In the genomic region with DNA sequence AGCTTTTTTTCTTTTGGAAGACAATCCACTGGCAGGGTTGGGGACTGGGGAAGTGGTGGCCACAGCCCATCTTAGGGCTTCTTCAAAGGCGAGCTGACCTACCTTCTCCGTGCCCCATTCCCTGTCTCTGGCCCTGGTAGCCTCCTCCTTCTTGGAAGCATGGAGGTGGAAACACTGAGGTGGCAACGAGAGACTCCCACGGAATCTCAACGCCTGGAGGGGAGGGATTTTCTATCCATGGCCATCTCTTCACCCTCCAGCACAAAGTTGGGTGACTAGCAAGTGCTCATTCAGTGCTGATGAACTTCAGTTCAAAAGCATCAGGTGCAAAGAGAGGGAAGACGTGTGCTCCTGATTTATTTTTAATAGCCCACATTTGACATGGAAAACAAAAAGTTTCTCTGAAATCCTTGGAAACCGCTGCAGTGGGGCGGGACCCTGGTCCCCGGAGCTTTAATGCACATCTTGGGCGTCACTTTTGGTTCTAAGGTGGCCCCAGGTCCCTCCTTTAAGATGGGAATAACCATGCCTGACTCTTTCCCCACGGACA, we compare ENCODE assay signal across 8 cellular contexts. TPM values are rescaled to one million over a fixed set of nuclear protein-coding genes. Genes with fewer than 3 reads are reported as not detected.
DNase-seq lines count a peak whose midpoint lies in the region; ATAC-seq and TF ChIP-seq lines count a peak whose summit lies in the region.

No MANE protein-coding gene starts in this region.

- in situ Hi-C loops in HAP-1 (cut with MboI; ENCODE audit: low sequenced_read_pairs) = no loop called here

- H3K27ac ChIP-seq in left ventricle myocardium inferior (replicated peaks) (peak overlapping the region; percentile 63), skeletal muscle tissue (ENCODE audit: low read depth, low read length) (no peak overlapping the region)

- DNase-seq in HAP-1 (ENCODE audit: low spot score in 2 of 2) = no peak
- DNase-seq in T-helper 17 cell = no peak
- no peak for DNase-seq in left ventricle myocardium inferior
- no peak for DNase-seq in pons (ENCODE audit: low spot score)
- DNase-seq in NCI-H510A (lab: John Stamatoyannopoulos, UW) = no peak
- no peak for DNase-seq in LoVo (ENCODE audit: low spot score)
- no peak for DNase-seq in effector CD4-positive, alpha-beta T cell

- H3K9ac ChIP-seq in skeletal muscle tissue (ENCODE audit: low read depth in 1 of 3, low read length in 3 of 3) = peak overlapping the region; percentile 74 to 85 (median 80)

- ATAC-seq in T-helper 17 cell = peak; percentile 4

- H3K4me1 ChIP-seq in HAP-1 (peaks cover 18% of the 10 kb centered on the region), left ventricle myocardium inferior (peaks cover 22% of the 10 kb centered on the region), skeletal muscle tissue (ENCODE audit: control insufficient read depth in 3 of 3, insufficient read depth in 3 of 3, low read length in 3 of 3) (peaks cover 11 to 18% (median 14%) of the 10 kb centered on the region in 3 donors)

- H3K4me1 Mint-ChIP-seq in T-helper 17 cell = peaks cover 14% of the 10 kb centered on the region

- H3K4me3 ChIP-seq in HAP-1 (peak overlapping the region; percentile 77), left ventricle myocardium inferior (peak overlapping the region; percentile 83), skeletal muscle tissue (ENCODE audit: low read length in 3 of 3) (peak overlapping the region; percentile 99 to 100 (median 100))

- intact Hi-C loops in left ventricle myocardium inferior (cut with micrococcal nuclease) = loop anchor here (10.0 kb wide), 1 partner anchor 93 kb away; no protein-coding TSS in a partner anchor

- no peaks in the 10 kb centered on the region for H3K36me3 Mint-ChIP-seq in T-helper 17 cell (ENCODE audit: low read depth)

- peaks cover 33% of the 10 kb centered on the region for H3K27me3 Mint-ChIP-seq in T-helper 17 cell

- H3K4me3 Mint-ChIP-seq in T-helper 17 cell = peak overlapping the region; percentile 94

- H3K36me3 ChIP-seq in HAP-1 (replicated peaks) (no peaks in the 10 kb centered on the region), left ventricle myocardium inferior (no peaks in the 10 kb centered on the region), skeletal muscle tissue (ENCODE audit: control insufficient read depth in 3 of 3, insufficient read depth in 3 of 3, low read length in 3 of 3) (peaks cover 0 to 2% (median 0%) of the 10 kb centered on the region in 3 donors)

- no peak for TF ChIP-seq CTCF in left ventricle myocardium inferior (IDR thresholded peaks at IDR 0.05; ENCODE audit: borderline replicate concordance)

- H3K27me3 ChIP-seq in HAP-1 (ENCODE audit: low read depth) = no peaks in the 10 kb centered on the region
- H3K27me3 ChIP-seq in left ventricle myocardium inferior (ENCODE audit: low read depth) = no peaks in the 10 kb centered on the region
- H3K27me3 ChIP-seq in skeletal muscle tissue (ENCODE audit: control insufficient read depth in 3 of 3, insufficient read depth in 3 of 3, low read length in 3 of 3) = no peaks in the 10 kb centered on the region

- peak overlapping the region; percentile 68 for H3K27ac Mint-ChIP-seq in T-helper 17 cell

- peaks cover 5% of the 10 kb centered on the region; the same call in 1 of the 2 replicates for H3K9me3 ChIP-seq in HAP-1
- H3K9me3 ChIP-seq in T-helper 17 cell (ENCODE audit: control insufficient read depth, low read length, poor library complexity, severe bottlenecking) = no peaks in the 10 kb centered on the region
- no peaks in the 10 kb centered on the region for H3K9me3 ChIP-seq in left ventricle myocardium inferior (replicated peaks)
- no peaks in the 10 kb centered on the region for H3K9me3 ChIP-seq in skeletal muscle tissue (ENCODE audit: control insufficient read depth in 3 of 3, low read length in 3 of 3)

RNA-seq across cellular contexts. Expression of gene ARMC9, which starts 0.6 kb away (rescaled TPM):
- total RNA-seq in T-helper 17 cell = under 1 TPM; 0.37 to 0.73 TPM
- 3.1 TPM for total RNA-seq in left ventricle myocardium inferior
- 6.8 TPM for total RNA-seq in skeletal muscle tissue
